ENCODE assay signal across 1 cellular context in genomic region chr3:42068303-42069088, GRCh38.
TF ChIP-seq lines count a peak whose summit lies in the region.

No MANE protein-coding gene starts in this region.

TF ChIP-seq in HepG2, 621 proteins besides CTCF, POLR2A, EP300 and RAD21:
- TF ChIP-seq CHD4 (IDR thresholded peaks at IDR 0.05; ENCODE audit: borderline replicate concordance, low read length) (peak; percentile 75; the same call in 1 of the 2 replicates), ZNF260 (CRISPR knock-in tag; IDR thresholded peaks at IDR 0.05; ENCODE audit: borderline replicate concordance, low read depth) (no peak), ZNF629 (CRISPR knock-in tag; conservative IDR thresholded peaks at IDR 0.05) (peak; percentile 88)
